In the genomic region with DNA sequence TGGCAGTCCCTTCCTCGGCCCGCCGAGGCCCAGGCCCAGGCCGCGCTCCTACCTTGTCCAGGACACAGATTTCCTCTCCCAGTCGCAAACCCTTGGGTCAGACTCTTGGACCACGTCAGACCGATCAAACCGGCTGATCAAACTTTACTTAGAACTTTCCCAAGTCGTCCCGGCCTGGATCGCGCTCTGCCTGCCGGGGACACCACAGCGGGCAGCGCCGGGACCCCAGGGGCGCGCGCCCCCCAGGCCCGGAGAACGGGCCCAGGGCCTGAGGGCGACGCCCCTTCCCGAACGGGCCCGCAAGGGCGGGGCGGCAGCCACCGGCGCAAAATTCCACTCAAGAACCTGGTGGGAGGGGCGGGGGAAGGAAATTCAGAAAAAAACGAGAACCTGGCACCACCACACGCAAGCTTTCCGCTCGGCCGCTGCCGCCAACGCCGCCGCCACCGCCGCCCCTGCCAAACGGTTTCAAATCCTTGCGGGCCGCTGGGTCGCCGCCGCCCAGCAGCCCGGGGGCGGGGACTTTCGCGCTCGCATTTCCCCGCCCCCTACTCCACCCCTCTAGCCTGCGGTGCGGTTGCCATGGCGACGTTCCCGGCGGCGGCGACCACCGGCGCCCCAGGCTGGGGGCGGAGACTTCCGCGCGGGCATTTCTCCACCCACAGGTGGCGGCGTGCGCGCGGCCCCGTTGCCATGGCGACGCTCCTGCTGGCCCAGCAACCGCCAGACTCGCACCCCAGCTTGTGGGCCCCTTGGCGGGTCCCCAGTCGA, we compare ENCODE assay signal across 1 cellular context.
TF ChIP-seq lines count a peak whose summit lies in the region.

CEP112 (minus strand) TSS at position 527 of the 771 bp plus-strand sequence.

TF ChIP-seq in HEK293, 187 proteins besides CTCF, POLR2A, EP300 and RAD21 (continued from another document):
- TF ChIP-seq, protein P1, sequence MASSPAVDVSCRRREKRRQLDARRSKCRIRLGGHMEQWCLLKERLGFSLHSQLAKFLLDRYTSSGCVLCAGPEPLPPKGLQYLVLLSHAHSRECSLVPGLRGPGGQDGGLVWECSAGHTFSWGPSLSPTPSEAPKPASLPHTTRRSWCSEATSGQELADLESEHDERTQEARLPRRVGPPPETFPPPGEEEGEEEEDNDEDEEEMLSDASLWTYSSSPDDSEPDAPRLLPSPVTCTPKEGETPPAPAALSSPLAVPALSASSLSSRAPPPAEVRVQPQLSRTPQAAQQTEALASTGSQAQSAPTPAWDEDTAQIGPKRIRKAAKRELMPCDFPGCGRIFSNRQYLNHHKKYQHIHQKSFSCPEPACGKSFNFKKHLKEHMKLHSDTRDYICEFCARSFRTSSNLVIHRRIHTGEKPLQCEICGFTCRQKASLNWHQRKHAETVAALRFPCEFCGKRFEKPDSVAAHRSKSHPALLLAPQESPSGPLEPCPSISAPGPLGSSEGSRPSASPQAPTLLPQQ (tag by site-specific recombination; IDR thresholded peaks at IDR 0.05), result peak; percentile 95
- TF ChIP-seq, protein P2, sequence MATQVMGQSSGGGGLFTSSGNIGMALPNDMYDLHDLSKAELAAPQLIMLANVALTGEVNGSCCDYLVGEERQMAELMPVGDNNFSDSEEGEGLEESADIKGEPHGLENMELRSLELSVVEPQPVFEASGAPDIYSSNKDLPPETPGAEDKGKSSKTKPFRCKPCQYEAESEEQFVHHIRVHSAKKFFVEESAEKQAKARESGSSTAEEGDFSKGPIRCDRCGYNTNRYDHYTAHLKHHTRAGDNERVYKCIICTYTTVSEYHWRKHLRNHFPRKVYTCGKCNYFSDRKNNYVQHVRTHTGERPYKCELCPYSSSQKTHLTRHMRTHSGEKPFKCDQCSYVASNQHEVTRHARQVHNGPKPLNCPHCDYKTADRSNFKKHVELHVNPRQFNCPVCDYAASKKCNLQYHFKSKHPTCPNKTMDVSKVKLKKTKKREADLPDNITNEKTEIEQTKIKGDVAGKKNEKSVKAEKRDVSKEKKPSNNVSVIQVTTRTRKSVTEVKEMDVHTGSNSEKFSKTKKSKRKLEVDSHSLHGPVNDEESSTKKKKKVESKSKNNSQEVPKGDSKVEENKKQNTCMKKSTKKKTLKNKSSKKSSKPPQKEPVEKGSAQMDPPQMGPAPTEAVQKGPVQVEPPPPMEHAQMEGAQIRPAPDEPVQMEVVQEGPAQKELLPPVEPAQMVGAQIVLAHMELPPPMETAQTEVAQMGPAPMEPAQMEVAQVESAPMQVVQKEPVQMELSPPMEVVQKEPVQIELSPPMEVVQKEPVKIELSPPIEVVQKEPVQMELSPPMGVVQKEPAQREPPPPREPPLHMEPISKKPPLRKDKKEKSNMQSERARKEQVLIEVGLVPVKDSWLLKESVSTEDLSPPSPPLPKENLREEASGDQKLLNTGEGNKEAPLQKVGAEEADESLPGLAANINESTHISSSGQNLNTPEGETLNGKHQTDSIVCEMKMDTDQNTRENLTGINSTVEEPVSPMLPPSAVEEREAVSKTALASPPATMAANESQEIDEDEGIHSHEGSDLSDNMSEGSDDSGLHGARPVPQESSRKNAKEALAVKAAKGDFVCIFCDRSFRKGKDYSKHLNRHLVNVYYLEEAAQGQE (tag by site-specific recombination; IDR thresholded peaks at IDR 0.05), result no peak
- TF ChIP-seq ZFP69B (tag by site-specific recombination; IDR thresholded peaks at IDR 0.05) (peak; percentile 95), ZXDB (tag by site-specific recombination; IDR thresholded peaks at IDR 0.05) (peak; percentile 81), SP3 (tag by site-specific recombination; IDR thresholded peaks at IDR 0.05) (peak; percentile 92), ZBTB10 (tag by site-specific recombination; IDR thresholded peaks at IDR 0.05) (peak; percentile 28; the same call in 1 of the 2 replicates), ZNF561 (tag by site-specific recombination; IDR thresholded peaks at IDR 0.05; ENCODE audit: borderline replicate concordance) (peak; percentile 71), KLF7 (tag by site-specific recombination; IDR thresholded peaks at IDR 0.05; ENCODE audit: borderline replicate concordance) (peak; percentile 77), GLIS1 (tag by site-specific recombination; IDR thresholded peaks at IDR 0.05) (peak; percentile 68), ZBTB8A (tag by site-specific recombination; IDR thresholded peaks at IDR 0.05) (peak; percentile 20; the same call in 1 of the 2 replicates), ZEB2 (tag by site-specific recombination; IDR thresholded peaks at IDR 0.05) (peak; percentile 69), ZBTB7A (tag by site-specific recombination; IDR thresholded peaks at IDR 0.05; ENCODE audit: low read depth) (no peak; the same call in 1 of the 2 replicates), ZNF174 (tag by site-specific recombination; IDR thresholded peaks at IDR 0.05) (no peak), HOXC10 (CRISPR knock-in tag; IDR thresholded peaks at IDR 0.05) (0 out of 2 replicates have a peak, but pooled peaks have one; percentile 68), KLF9 (tag by site-specific recombination; IDR thresholded peaks at IDR 0.05; ENCODE audit: low read depth) (peak; percentile 92), MYNN (tag by site-specific recombination; IDR thresholded peaks at IDR 0.05; ENCODE audit: borderline replicate concordance) (peak; percentile 97), PATZ1 (tag by site-specific recombination; IDR thresholded peaks at IDR 0.05) (peak; percentile 86), ZNF19 (tag by site-specific recombination; IDR thresholded peaks at IDR 0.05; ENCODE audit: low read depth) (no peak), ZFHX2 (tag by site-specific recombination; conservative IDR thresholded peaks at IDR 0.05) (peak; percentile 96), KLF8 (tag by site-specific recombination; IDR thresholded peaks at IDR 0.05) (peak; percentile 78), PRDM10 (tag by site-specific recombination; IDR thresholded peaks at IDR 0.05) (peak; percentile 93), SCRT2 (tag by site-specific recombination; IDR thresholded peaks at IDR 0.05) (peak; percentile 99), EGR2 (tag by site-specific recombination; IDR thresholded peaks at IDR 0.05; ENCODE audit: low read depth) (peak; percentile 95), ZIC2 (tag by site-specific recombination; IDR thresholded peaks at IDR 0.05) (peak; percentile 31; the same call in 1 of the 2 replicates), SCRT1 (tag by site-specific recombination; IDR thresholded peaks at IDR 0.05; ENCODE audit: borderline replicate concordance) (0 out of 2 replicates have a peak, but pooled peaks have one; percentile 45)
- TF ChIP-seq, protein P3, sequence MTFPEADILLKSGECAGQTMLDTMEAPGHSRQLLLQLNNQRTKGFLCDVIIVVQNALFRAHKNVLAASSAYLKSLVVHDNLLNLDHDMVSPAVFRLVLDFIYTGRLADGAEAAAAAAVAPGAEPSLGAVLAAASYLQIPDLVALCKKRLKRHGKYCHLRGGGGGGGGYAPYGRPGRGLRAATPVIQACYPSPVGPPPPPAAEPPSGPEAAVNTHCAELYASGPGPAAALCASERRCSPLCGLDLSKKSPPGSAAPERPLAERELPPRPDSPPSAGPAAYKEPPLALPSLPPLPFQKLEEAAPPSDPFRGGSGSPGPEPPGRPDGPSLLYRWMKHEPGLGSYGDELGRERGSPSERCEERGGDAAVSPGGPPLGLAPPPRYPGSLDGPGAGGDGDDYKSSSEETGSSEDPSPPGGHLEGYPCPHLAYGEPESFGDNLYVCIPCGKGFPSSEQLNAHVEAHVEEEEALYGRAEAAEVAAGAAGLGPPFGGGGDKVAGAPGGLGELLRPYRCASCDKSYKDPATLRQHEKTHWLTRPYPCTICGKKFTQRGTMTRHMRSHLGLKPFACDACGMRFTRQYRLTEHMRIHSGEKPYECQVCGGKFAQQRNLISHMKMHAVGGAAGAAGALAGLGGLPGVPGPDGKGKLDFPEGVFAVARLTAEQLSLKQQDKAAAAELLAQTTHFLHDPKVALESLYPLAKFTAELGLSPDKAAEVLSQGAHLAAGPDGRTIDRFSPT (tag by site-specific recombination; IDR thresholded peaks at IDR 0.05), result peak; percentile 91
- TF ChIP-seq, protein P4, sequence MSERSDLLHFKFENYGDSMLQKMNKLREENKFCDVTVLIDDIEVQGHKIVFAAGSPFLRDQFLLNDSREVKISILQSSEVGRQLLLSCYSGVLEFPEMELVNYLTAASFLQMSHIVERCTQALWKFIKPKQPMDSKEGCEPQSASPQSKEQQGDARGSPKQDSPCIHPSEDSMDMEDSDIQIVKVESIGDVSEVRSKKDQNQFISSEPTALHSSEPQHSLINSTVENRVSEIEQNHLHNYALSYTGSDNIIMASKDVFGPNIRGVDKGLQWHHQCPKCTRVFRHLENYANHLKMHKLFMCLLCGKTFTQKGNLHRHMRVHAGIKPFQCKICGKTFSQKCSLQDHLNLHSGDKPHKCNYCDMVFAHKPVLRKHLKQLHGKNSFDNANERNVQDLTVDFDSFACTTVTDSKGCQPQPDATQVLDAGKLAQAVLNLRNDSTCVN (tag by site-specific recombination; optimal IDR thresholded peaks at IDR 0.05), result peak; percentile 84
TF ChIP-seq in HEK293: peak in this region for 37.
